25 cellular contexts compared by ENCODE assay signal in the genomic region with DNA sequence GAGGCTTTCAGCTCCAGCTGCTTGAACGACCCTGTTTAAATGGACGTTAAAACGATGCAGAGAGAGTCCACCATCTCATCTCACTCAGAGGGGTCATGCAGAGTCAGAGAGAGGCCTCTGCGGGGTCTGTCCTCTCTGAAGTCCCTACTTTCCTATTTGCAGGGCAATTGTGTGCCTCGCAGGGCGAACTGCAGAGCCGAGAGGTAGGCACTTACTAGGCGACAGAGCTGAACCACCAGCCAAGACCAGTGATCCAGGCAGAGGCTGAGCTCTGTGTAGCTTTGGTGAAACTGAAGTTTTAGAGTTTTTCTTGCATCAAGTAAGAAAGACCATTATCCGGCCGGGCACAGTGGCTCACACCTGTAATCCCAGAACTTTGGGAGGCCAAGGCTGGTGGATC.
DNase-seq lines count a peak whose midpoint lies in the region; ATAC-seq, FAIRE-seq and TF ChIP-seq lines count a peak whose summit lies in the region.
"Had no signal": no experiment of that assay in that cellular context is flagged by ENCODE, and none has a peak within 500 bp of the region (broad histone marks: within the 10 kb centered on the region; RNA-seq: fewer than 3 reads in every experiment).

No MANE protein-coding gene starts in this region.

- no peak for FAIRE-seq in A549 (lab: Jason Lieb, UNC)
- FAIRE-seq: HTR-8/SVneo had no signal

- no peak for DNase-seq in A549 (ENCODE audit: low read depth in 1 of 2, low spot score in 1 of 2)
- no peak for DNase-seq in COLO668 (lab: John Stamatoyannopoulos, UW; ENCODE audit: unreplicated experiment)
- DNase-seq in NCI-H2171 (lab: John Stamatoyannopoulos, UW) = no peak
- DNase-seq in substantia nigra (lab: John Stamatoyannopoulos, UW) = no peak
- DNase-seq: COR-L47, DMS53, EL, GDM1, GM23248, KBM-7, MM.1S, NCI-H2029, NCI-H446 treated with DMSO at 0.1 percent for 48 hours, NCI-H526 treated with DMSO at 0.1 percent for 48 hours, PC-9, Right ventricle myocardium superior had no signal

- POLR2A ChIA-PET in A549 (lab: Yijun Ruan, JAX) = no interaction called here

- 78% methylated on average over 9 of the region's 10 CpGs for WGBS in A549 (ENCODE audit: missing lambda C conversion rate)

- no peak for TF ChIP-seq EP300 in A549 (IDR thresholded peaks at IDR 0.05)

- H4K20me1 ChIP-seq in BLaER1 = no peaks in the 10 kb centered on the region

- no peak for TF ChIP-seq RAD21 in A549 (conservative IDR thresholded peaks at IDR 0.05 in 1 of 2, IDR thresholded peaks at IDR 0.05 in 1 of 2)

- no peak overlapping the region for H3K4me3 ChIP-seq in A549
- no peak overlapping the region for H3K4me3 ChIP-seq in BLaER1
- H3K4me3 ChIP-seq: GM23248, HAP-1, PC-9, SJSA1 had no signal

- CTCF ChIA-PET in A549 (lab: Yijun Ruan, JAX) = interaction anchor here (0.8 to 2.6 kb wide), 6 partner anchors 10 to 284 kb away, joined by 3 to 17 read pairs (median 4); no protein-coding TSS in a partner anchor

- no peak overlapping the region for H3K4me2 ChIP-seq in A549
- peak overlapping the region; percentile 71; the same call in 1 of the 2 replicates for H3K4me2 ChIP-seq in BLaER1
- H3K4me2 ChIP-seq: PC-9 had no signal

- H3K9ac ChIP-seq in BLaER1 = no peak overlapping the region
- H3K9ac ChIP-seq: GM23248 had no signal

- H3K4me3 Mint-ChIP-seq in nephron = peak overlapping the region in 1 of 3 experiments; percentile 32

- H3K9me3 ChIP-seq in A549 = no peaks in the 10 kb centered on the region
- no peaks in the 10 kb centered on the region for H3K9me3 ChIP-seq in BLaER1
- no peaks in the 10 kb centered on the region for H3K9me3 ChIP-seq in KOPT-K1 (ENCODE audit: insufficient read depth, low read length, poor library complexity, severe bottlenecking)
- H3K9me3 ChIP-seq: HAP-1, SJSA1 had no signal

- H3K27ac Mint-ChIP-seq in nephron = peak overlapping the region; percentile 54 to 96 (median 60)
- H3K27ac Mint-ChIP-seq: B cell had no signal

- TF ChIP-seq CTCF in A549 (IDR thresholded peaks at IDR 0.05) (no peak), nephron (IDR thresholded peaks at IDR 0.05; ENCODE audit: unreplicated experiment in 3 of 3) (no peak)

- no peaks in the 10 kb centered on the region for H3K4me1 ChIP-seq in A549
- peaks cover 28% of the 10 kb centered on the region for H3K4me1 ChIP-seq in BLaER1
- H3K4me1 ChIP-seq: SJSA1 had no signal

- no peak for TF ChIP-seq POLR2A in A549 (IDR thresholded peaks at IDR 0.05; ENCODE audit: low read length)

- H3K36me3 Mint-ChIP-seq in nephron (ENCODE audit: low read depth) = no peaks in the 10 kb centered on the region
- H3K36me3 Mint-ChIP-seq: CD14-positive monocyte had no signal

- H3K9me3 Mint-ChIP-seq in nephron = peaks cover 3% of the 10 kb centered on the region
- H3K9me3 Mint-ChIP-seq: CD14-positive monocyte had no signal

- H3K36me3 ChIP-seq in BLaER1 = no peaks in the 10 kb centered on the region
- no peaks in the 10 kb centered on the region for H3K36me3 ChIP-seq in KOPT-K1 (ENCODE audit: insufficient read depth, low read length)
- H3K36me3 ChIP-seq: HAP-1, SJSA1 had no signal

- H3K27me3 ChIP-seq in BLaER1 = no peaks in the 10 kb centered on the region

- ATAC-seq in A549 = peak; percentile 19 to 39; a peak in 3 of 6 replicates
- ATAC-seq: GM12878 had no signal

- H3K4me1 Mint-ChIP-seq in nephron = peaks cover 21% of the 10 kb centered on the region

- no peak overlapping the region for H3K27ac ChIP-seq in A549
- no peak overlapping the region for H3K27ac ChIP-seq in BLaER1
- peak overlapping the region; percentile 68 for H3K27ac ChIP-seq in KOPT-K1 (ENCODE audit: low read depth, low read length, poor library complexity, severe bottlenecking)
- H3K27ac ChIP-seq in substantia nigra (ENCODE audit: low read depth, low read length, poor library complexity, severe bottlenecking) = no peak overlapping the region
- H3K27ac ChIP-seq: GM23248, PC-9, SJSA1 had no signal

- H3K27me3 Mint-ChIP-seq in nephron (ENCODE audit: low read depth) = peaks cover 5% of the 10 kb centered on the region

TF ChIP-seq in A549, 52 proteins besides CTCF, POLR2A, EP300 and RAD21:
- TF ChIP-seq MYC (IDR thresholded peaks at IDR 0.05; ENCODE audit: borderline replicate concordance, low read length) = no peak
- TF ChIP-seq, protein P1, sequence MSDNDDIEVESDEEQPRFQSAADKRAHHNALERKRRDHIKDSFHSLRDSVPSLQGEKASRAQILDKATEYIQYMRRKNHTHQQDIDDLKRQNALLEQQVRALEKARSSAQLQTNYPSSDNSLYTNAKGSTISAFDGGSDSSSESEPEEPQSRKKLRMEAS (IDR thresholded peaks at IDR 0.05) = no peak
- TF ChIP-seq RCOR1 (IDR thresholded peaks at IDR 0.05; ENCODE audit: low read depth, low read length) = no peak
- no peak for TF ChIP-seq ATOH8 (CRISPR knock-in tag; IDR thresholded peaks at IDR 0.05; ENCODE audit: low read depth)
- no peak for TF ChIP-seq CHD2 (IDR thresholded peaks at IDR 0.05; ENCODE audit: low read length, partially characterized antibody)
- no peak for TF ChIP-seq HOXA7 (CRISPR knock-in tag; IDR thresholded peaks at IDR 0.05)
- no peak for TF ChIP-seq ZNF302 (CRISPR knock-in tag; IDR thresholded peaks at IDR 0.05)
- TF ChIP-seq HES2 (IDR thresholded peaks at IDR 0.05) = no peak
- TF ChIP-seq CHD4 (IDR thresholded peaks at IDR 0.05; ENCODE audit: borderline replicate concordance) = no peak
- no peak for TF ChIP-seq HOXB13 (CRISPR knock-in tag; IDR thresholded peaks at IDR 0.05; ENCODE audit: low read depth)
- TF ChIP-seq, protein P2, sequence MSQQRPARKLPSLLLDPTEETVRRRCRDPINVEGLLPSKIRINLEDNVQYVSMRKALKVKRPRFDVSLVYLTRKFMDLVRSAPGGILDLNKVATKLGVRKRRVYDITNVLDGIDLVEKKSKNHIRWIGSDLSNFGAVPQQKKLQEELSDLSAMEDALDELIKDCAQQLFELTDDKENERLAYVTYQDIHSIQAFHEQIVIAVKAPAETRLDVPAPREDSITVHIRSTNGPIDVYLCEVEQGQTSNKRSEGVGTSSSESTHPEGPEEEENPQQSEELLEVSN (IDR thresholded peaks at IDR 0.05; ENCODE audit: borderline replicate concordance, low read depth) = no peak
- TF ChIP-seq EHMT2 (IDR thresholded peaks at IDR 0.05; ENCODE audit: low read depth) = no peak
- no peak for TF ChIP-seq KDM5A (IDR thresholded peaks at IDR 0.05)
- no peak for TF ChIP-seq NFE2L2 (conservative IDR thresholded peaks at IDR 0.05; ENCODE audit: low read length)
- TF ChIP-seq JUNB (IDR thresholded peaks at IDR 0.05) = no peak
- no peak for TF ChIP-seq NPAS2 (CRISPR knock-in tag; IDR thresholded peaks at IDR 0.05; ENCODE audit: borderline replicate concordance)
- TF ChIP-seq CBX8 (IDR thresholded peaks at IDR 0.05) = no peak
